Comparison of ENCODE assay signal across 7 cellular contexts in the genomic region with DNA sequence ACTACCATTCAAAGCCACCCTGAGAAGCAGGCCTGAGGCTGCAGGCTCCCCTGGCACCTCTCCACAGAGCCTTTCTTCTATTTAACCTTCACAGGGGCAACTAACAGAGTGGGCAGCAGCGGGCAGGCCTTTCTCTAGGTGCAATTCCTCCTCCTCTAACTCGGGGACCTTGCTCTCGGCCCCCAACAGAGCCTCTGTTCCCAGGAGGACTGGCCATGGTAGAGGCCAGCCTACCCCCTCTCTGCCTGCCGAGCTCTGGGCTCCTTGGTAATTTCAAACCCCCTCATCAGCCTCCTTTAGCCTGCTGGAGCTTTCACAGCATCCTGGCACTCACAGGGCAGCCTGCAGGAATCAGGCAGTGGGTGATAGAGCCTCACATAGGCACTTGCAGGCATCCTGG.
"Had no signal": no experiment of that assay in that cellular context is flagged by ENCODE, and none has a peak within 500 bp of the region (broad histone marks: within the 10 kb centered on the region; RNA-seq: fewer than 3 reads in every experiment).

No MANE protein-coding gene starts in this region.

- H3K27ac Mint-ChIP-seq: HFFc6, IgD-negative memory B cell had no signal

- H3K9me3 ChIP-seq: HAP-1 had no signal

- H3K4me1 ChIP-seq: HAP-1 had no signal

- H3K36me3 ChIP-seq: HAP-1 had no signal

- H3K27ac ChIP-seq: GM23248, HL-60 had no signal

- H3K4me1 Mint-ChIP-seq: IgD-negative memory B cell had no signal

- H3K4me3 Mint-ChIP-seq: HFFc6 had no signal

- DNase-seq: GM23248, GOT3, H7, HFFc6 had no signal

- H3K27me3 Mint-ChIP-seq: IgD-negative memory B cell had no signal

- H3K36me3 Mint-ChIP-seq: IgD-negative memory B cell had no signal

- H3K4me3 ChIP-seq: GM23248, HAP-1 had no signal
